21 cellular contexts compared by ENCODE assay signal in the genomic region with DNA sequence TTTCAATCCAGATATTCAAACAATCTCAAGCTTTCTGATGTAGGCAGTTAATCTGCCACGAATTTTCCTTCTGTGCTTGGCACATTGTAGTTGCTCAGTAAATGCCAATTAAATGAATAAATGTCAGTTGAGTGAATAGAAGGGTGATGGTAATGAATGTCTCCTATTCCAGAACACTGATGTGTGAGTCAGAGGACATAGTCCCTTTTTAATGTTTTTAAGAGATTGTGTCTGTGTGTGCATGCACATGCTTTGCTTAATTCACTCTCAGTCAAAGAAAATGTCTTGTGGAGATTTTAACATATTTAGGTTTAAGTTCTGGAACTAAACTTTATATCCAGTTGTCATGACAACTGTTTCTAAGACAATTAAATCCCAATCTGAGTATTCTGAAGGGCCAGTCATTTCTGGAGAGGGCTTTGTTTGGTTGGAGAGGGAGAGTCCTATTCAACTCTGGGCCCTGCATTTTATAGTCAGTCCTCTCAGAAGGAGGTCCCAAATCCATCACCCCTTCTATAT.
"Had no signal": no experiment of that assay in that cellular context is flagged by ENCODE, and none has a peak within 500 bp of the region (broad histone marks: within the 10 kb centered on the region; RNA-seq: fewer than 3 reads in every experiment).

No MANE protein-coding gene starts in this region.

- H3K27ac ChIP-seq: body of pancreas, sigmoid colon, spleen, upper lobe of right lung had no signal

- H3K27ac Mint-ChIP-seq: activated naive CD8-positive, alpha-beta T cell treated with anti-CD3 and anti-CD28 coated beads for 36 hours; activated T-helper 1 cell treated with anti-CD3 and anti-CD28 coated beads, Interleukin-12 subunit alpha, Interleukin-12 subunit beta, Interleukin-2, Interleukin-4 antibody, amounts not matched to agents 30 ng/mL and 10 ng/mL and 1 ng/mL, durations not matched to agents 14 hours and 24 hours and 36 hours; endodermal cell; mesothelial cell of epicardium; nephron; stimulated activated naive B cell treated with anti-CD40 and anti-IgM and Interleukin-4, amounts not matched to agents 10 μg/mL and 1 μg/mL and 100 μg/mL, for 72 hours had no signal

- H3K9me3 ChIP-seq: body of pancreas, sigmoid colon, spleen, upper lobe of right lung had no signal

- H3K4me1 Mint-ChIP-seq: activated naive CD8-positive, alpha-beta T cell treated with anti-CD3 and anti-CD28 coated beads for 36 hours; stimulated activated naive B cell treated with anti-CD40 and anti-IgM and Interleukin-4, amounts not matched to agents 10 μg/mL and 1 μg/mL and 100 μg/mL, for 72 hours had no signal

- H3K27me3 ChIP-seq: body of pancreas, spleen, upper lobe of right lung had no signal

- H3K4me3 Mint-ChIP-seq: activated naive CD8-positive, alpha-beta T cell treated with anti-CD3 and anti-CD28 coated beads for 36 hours; activated T-helper 1 cell treated with anti-CD3 and anti-CD28 coated beads, Interleukin-12 subunit alpha, Interleukin-12 subunit beta, Interleukin-2, Interleukin-4 antibody, amounts not matched to agents 30 ng/mL and 10 ng/mL and 1 ng/mL, durations not matched to agents 14 hours and 24 hours and 36 hours; endodermal cell; mesothelial cell of epicardium; nephron; stimulated activated naive B cell treated with anti-CD40 and anti-IgM and Interleukin-4, amounts not matched to agents 10 μg/mL and 1 μg/mL and 100 μg/mL, for 72 hours had no signal

- ATAC-seq: body of pancreas; stimulated activated naive B cell treated with anti-CD40 and anti-IgM and Interleukin-4, amounts not matched to agents 10 μg/mL and 1 μg/mL and 100 μg/mL, for 72 hours had no signal

- FAIRE-seq: colon, TTC549 had no signal

- H3K9me3 Mint-ChIP-seq: activated naive CD8-positive, alpha-beta T cell treated with anti-CD3 and anti-CD28 coated beads for 36 hours; endodermal cell; mesothelial cell of epicardium; nephron had no signal

- H3K27me3 Mint-ChIP-seq: activated naive CD8-positive, alpha-beta T cell treated with anti-CD3 and anti-CD28 coated beads for 36 hours; stimulated activated naive B cell treated with anti-CD40 and anti-IgM and Interleukin-4, amounts not matched to agents 10 μg/mL and 1 μg/mL and 100 μg/mL, for 72 hours had no signal

- H3K4me3 ChIP-seq: body of pancreas, lung, sigmoid colon, spleen, upper lobe of right lung had no signal

- DNase-seq: activated CD4-positive, alpha-beta T cell treated with anti-CD3 and anti-CD28 coated beads, Interleukin-2, amount 50 U/mL, for 48 hours; activated naive CD8-positive, alpha-beta T cell treated with anti-CD3 and anti-CD28 coated beads for 36 hours; activated T-cell treated with anti-CD3 and anti-CD28 coated beads for 4 hours; amniotic stem cell; body of pancreas; central memory CD4-positive, alpha-beta T cell; endodermal cell; erythroblast; foreskin melanocyte; hypothalamus; islet precursor cell; sigmoid colon; spleen; stimulated activated naive B cell treated with anti-CD40 and anti-IgM and Interleukin-4, amounts not matched to agents 10 μg/mL and 1 μg/mL and 100 μg/mL, for 72 hours; upper lobe of right lung had no signal

- H3K4me1 ChIP-seq: body of pancreas, sigmoid colon had no signal

- H3K36me3 ChIP-seq: sigmoid colon, spleen, upper lobe of right lung had no signal

- H3K36me3 Mint-ChIP-seq: activated naive CD8-positive, alpha-beta T cell treated with anti-CD3 and anti-CD28 coated beads for 36 hours; mesothelial cell of epicardium; stimulated activated naive B cell treated with anti-CD40 and anti-IgM and Interleukin-4, amounts not matched to agents 10 μg/mL and 1 μg/mL and 100 μg/mL, for 72 hours had no signal
